In genomic region chr19:29499921-29500590, GRCh38 we compare ENCODE assay signal across 33 cellular contexts. TPM values are rescaled to one million over a fixed set of nuclear protein-coding genes. Genes with fewer than 3 reads are reported as not detected.
"Had no signal": no experiment of that assay in that cellular context is flagged by ENCODE, and none has a peak within 500 bp of the region (broad histone marks: within the 10 kb centered on the region; RNA-seq: fewer than 3 reads in every experiment).

No MANE protein-coding gene starts in this region.

- H3K4me1 ChIP-seq: breast epithelium, gastrocnemius medialis, thyroid gland had no signal

- H3K27ac Mint-ChIP-seq: activated CD4-positive, alpha-beta T cell treated with anti-CD3 and anti-CD28 coated beads for 36 hours; activated naive CD4-positive, alpha-beta T cell treated with anti-CD3 and anti-CD28 coated beads, Interleukin-2, amount 10 ng/mL, durations not matched to agents 7 days and 5 days; activated T-cell treated with anti-CD3 and anti-CD28 coated beads, Interleukin-2, amount 50 U/mL, for 72 hours; effector memory CD8-positive, alpha-beta T cell; nephron; progenitor cell of endocrine pancreas; stimulated activated effector memory CD8-positive, alpha-beta T cell treated with anti-CD3 and anti-CD28 coated beads, Interleukin-12 subunit alpha, Interleukin-12 subunit beta, amount 100 ng/mL, for 72 hours; stimulated activated naive CD8-positive, alpha-beta T cell treated with anti-CD3 and anti-CD28 coated beads, Interleukin-15, Interleukin-2, amounts not matched to agents 100 ng/mL and 50 ng/mL, for 24 hours; T-cell had no signal

- H3K4me2 ChIP-seq: hepatocyte had no signal

- H3K4me3 ChIP-seq: breast epithelium, coronary artery, gastrocnemius medialis, hepatocyte, thyroid gland had no signal

- H3K36me3 ChIP-seq: breast epithelium, gastrocnemius medialis, neutrophil, thyroid gland had no signal

- H3K4me1 Mint-ChIP-seq: activated CD4-positive, alpha-beta T cell treated with anti-CD3 and anti-CD28 coated beads for 36 hours; activated naive CD4-positive, alpha-beta T cell treated with anti-CD3 and anti-CD28 coated beads, Interleukin-2, amount 10 ng/mL, durations not matched to agents 7 days and 5 days; central memory CD8-positive, alpha-beta T cell; stimulated activated effector memory CD8-positive, alpha-beta T cell treated with anti-CD3 and anti-CD28 coated beads, Interleukin-12 subunit alpha, Interleukin-12 subunit beta, amount 100 ng/mL, for 72 hours; T-cell had no signal

- H2AFZ ChIP-seq: hepatocyte had no signal

- H3K36me3 Mint-ChIP-seq: activated naive CD4-positive, alpha-beta T cell treated with anti-CD3 and anti-CD28 coated beads, Interleukin-2, amount 10 ng/mL, durations not matched to agents 7 days and 5 days; stimulated activated effector memory CD8-positive, alpha-beta T cell treated with anti-CD3 and anti-CD28 coated beads, Interleukin-12 subunit alpha, Interleukin-12 subunit beta, amount 100 ng/mL, for 72 hours; T-cell had no signal

- H3K9me3 ChIP-seq: breast epithelium, gastrocnemius medialis, neutrophil, thyroid gland had no signal

- H3K4me3 Mint-ChIP-seq: activated CD4-positive, alpha-beta T cell treated with anti-CD3 and anti-CD28 coated beads for 36 hours; activated naive CD4-positive, alpha-beta T cell treated with anti-CD3 and anti-CD28 coated beads, Interleukin-2, amount 10 ng/mL, durations not matched to agents 7 days and 5 days; activated T-cell treated with anti-CD3 and anti-CD28 coated beads, Interleukin-2, amount 50 U/mL, for 72 hours; central memory CD8-positive, alpha-beta T cell; effector memory CD8-positive, alpha-beta T cell; nephron; stimulated activated effector memory CD8-positive, alpha-beta T cell treated with anti-CD3 and anti-CD28 coated beads, Interleukin-12 subunit alpha, Interleukin-12 subunit beta, amount 100 ng/mL, for 72 hours; stimulated activated naive CD8-positive, alpha-beta T cell treated with anti-CD3 and anti-CD28 coated beads, Interleukin-15, Interleukin-2, amounts not matched to agents 100 ng/mL and 50 ng/mL, for 24 hours; T-cell had no signal

- H3K27ac ChIP-seq: breast epithelium, coronary artery, gastrocnemius medialis, hepatocyte, neutrophil, thyroid gland had no signal

- ATAC-seq: activated CD4-positive, alpha-beta T cell treated with anti-CD3 and anti-CD28 coated beads for 36 hours; activated T-cell treated with anti-CD3 and anti-CD28 coated beads, Interleukin-2, amount 50 U/mL, for 72 hours; effector memory CD8-positive, alpha-beta T cell; gastrocnemius medialis; left colon; sciatic nerve; stimulated activated effector memory CD8-positive, alpha-beta T cell treated with anti-CD3 and anti-CD28 coated beads, Interleukin-12 subunit alpha, Interleukin-12 subunit beta, amount 100 ng/mL, for 72 hours; T-cell had no signal

- H3K27me3 ChIP-seq: breast epithelium, gastrocnemius medialis, hepatocyte, neutrophil, thyroid gland had no signal

- H3K27me3 Mint-ChIP-seq: activated naive CD4-positive, alpha-beta T cell treated with anti-CD3 and anti-CD28 coated beads, Interleukin-2, amount 10 ng/mL, durations not matched to agents 7 days and 5 days; stimulated activated naive CD8-positive, alpha-beta T cell treated with anti-CD3 and anti-CD28 coated beads, Interleukin-15, Interleukin-2, amounts not matched to agents 100 ng/mL and 50 ng/mL, for 24 hours had no signal

- H3K79me2 ChIP-seq: hepatocyte had no signal

- FAIRE-seq: small intestine had no signal

- H3K9me3 Mint-ChIP-seq: activated naive CD4-positive, alpha-beta T cell treated with anti-CD3 and anti-CD28 coated beads, Interleukin-2, amount 10 ng/mL, durations not matched to agents 7 days and 5 days; central memory CD8-positive, alpha-beta T cell; nephron; stimulated activated effector memory CD8-positive, alpha-beta T cell treated with anti-CD3 and anti-CD28 coated beads, Interleukin-12 subunit alpha, Interleukin-12 subunit beta, amount 100 ng/mL, for 72 hours; stimulated activated naive CD8-positive, alpha-beta T cell treated with anti-CD3 and anti-CD28 coated beads, Interleukin-15, Interleukin-2, amounts not matched to agents 100 ng/mL and 50 ng/mL, for 24 hours; T-cell had no signal

- DNase-seq: activated CD4-positive, alpha-beta T cell treated with anti-CD3 and anti-CD28 coated beads for 36 hours; activated CD4-positive, CD25-positive, alpha-beta regulatory T cell; activated gamma-delta T cell; activated naive CD4-positive, alpha-beta T cell treated with anti-CD3 and anti-CD28 coated beads, Interleukin-2, amount 10 ng/mL, durations not matched to agents 7 days and 5 days; activated T-cell treated with anti-CD3 and anti-CD28 coated beads for 4 hours; activated T-cell treated with anti-CD3 and anti-CD28 coated beads, Interleukin-2, amount 50 U/mL, for 72 hours; amniotic stem cell; effector memory CD8-positive, alpha-beta T cell; erythroblast; gastrocnemius medialis; islet precursor cell; left colon; retina; small intestine; stimulated activated CD4-positive, alpha-beta T cell treated with anti-CD3 and anti-CD28 coated beads, Interleukin-4, amount 100 ng/mL, for 24 hours; T-cell; thyroid gland had no signal

RNA-seq across cellular contexts. Expression of gene VSTM2B, which starts 25.7 kb away (rescaled TPM):
- total RNA-seq: activated CD4-positive, alpha-beta T cell treated with anti-CD3 and anti-CD28 coated beads for 36 hours; activated T-cell treated with anti-CD3 and anti-CD28 coated beads, Interleukin-2, amount 50 U/mL, for 72 hours; breast epithelium; gastrocnemius medialis; left colon; lower leg skin; mesenteric fat pad; osteocyte; progenitor cell of endocrine pancreas; sciatic nerve; subcutaneous adipose tissue; T-cell; T-helper 2 cell treated with Interferon-gamma antibody and Interleukin-4, amounts not matched to agents 100 ng/mL and 5 ng/mL, for 36 hours; thyroid gland; ureter had no signal
